ENCODE assay signal across 10 cellular contexts in genomic region chr2:225270053-225270452, GRCh38.
"Had no signal": no experiment of that assay in that cellular context is flagged by ENCODE, and none has a peak within 500 bp of the region (broad histone marks: within the 10 kb centered on the region; RNA-seq: fewer than 3 reads in every experiment).

No MANE protein-coding gene starts in this region.

- H3K27ac ChIP-seq: brain microvascular endothelial cell, coronary artery, hepatocyte, pancreas, sigmoid colon, spleen, upper lobe of left lung had no signal

- H2AFZ ChIP-seq: hepatocyte had no signal

- H3K36me3 ChIP-seq: brain microvascular endothelial cell, pancreas, sigmoid colon, spleen, upper lobe of left lung had no signal

- DNase-seq: activated CD4-positive, alpha-beta T cell treated with anti-CD3 and anti-CD28 coated beads, Interleukin-2, amount 10 ng/mL, durations not matched to agents 7 days and 5 days; activated CD8-positive, alpha-beta memory T cell treated with anti-CD3 and anti-CD28 coated beads for 24 hours; activated naive CD8-positive, alpha-beta T cell treated with anti-CD3 and anti-CD28 coated beads, Interleukin-2, amount 10 ng/mL, durations not matched to agents 7 days and 5 days; pancreas; sigmoid colon; spleen; upper lobe of left lung had no signal

- H3K4me2 ChIP-seq: hepatocyte had no signal

- H3K9me3 ChIP-seq: pancreas, sigmoid colon, spleen, upper lobe of left lung had no signal

- H3K79me2 ChIP-seq: hepatocyte had no signal

- H3K4me1 ChIP-seq: pancreas, sigmoid colon, upper lobe of left lung had no signal

- H3K27me3 ChIP-seq: brain microvascular endothelial cell, hepatocyte, pancreas, sigmoid colon, spleen, upper lobe of left lung had no signal

- H3K4me3 ChIP-seq: coronary artery, hepatocyte, pancreas, sigmoid colon, spleen, upper lobe of left lung had no signal
